1 cellular context compared by ENCODE assay signal in genomic region chr12:30850684-30851083, GRCh38.
TF ChIP-seq lines count a peak whose summit lies in the region.

No MANE protein-coding gene starts in this region.

TF ChIP-seq in HepG2, 621 proteins besides CTCF, POLR2A, EP300 and RAD21 (continued from another document):
- no peak for TF ChIP-seq KIAA2018 (CRISPR knock-in tag; IDR thresholded peaks at IDR 0.05; ENCODE audit: borderline replicate concordance)
- no peak for TF ChIP-seq ZFP91 (CRISPR knock-in tag; IDR thresholded peaks at IDR 0.05; ENCODE audit: borderline replicate concordance)
- no peak for TF ChIP-seq TERF1 (CRISPR knock-in tag; IDR thresholded peaks at IDR 0.05)
- TF ChIP-seq STAG1 (CRISPR knock-in tag; IDR thresholded peaks at IDR 0.05): no peak
- TF ChIP-seq ZNF577 (CRISPR knock-in tag; IDR thresholded peaks at IDR 0.05; ENCODE audit: borderline replicate concordance, low read depth): no peak
- TF ChIP-seq ZNF44 (CRISPR knock-in tag; IDR thresholded peaks at IDR 0.05): no peak
- TF ChIP-seq HNRNPLL (IDR thresholded peaks at IDR 0.05; ENCODE audit: low read depth, low read length, poor library complexity, severe bottlenecking): no peak
- no peak for TF ChIP-seq IRF9 (CRISPR knock-in tag; IDR thresholded peaks at IDR 0.05; ENCODE audit: borderline replicate concordance)
- TF ChIP-seq FLYWCH1 (CRISPR knock-in tag; IDR thresholded peaks at IDR 0.05): no peak
- no peak for TF ChIP-seq GLMP (CRISPR knock-in tag; IDR thresholded peaks at IDR 0.05; ENCODE audit: borderline replicate concordance)
- TF ChIP-seq ZNF891 (CRISPR knock-in tag; IDR thresholded peaks at IDR 0.05): no peak
- no peak for TF ChIP-seq SOX5 (CRISPR knock-in tag; IDR thresholded peaks at IDR 0.05; ENCODE audit: borderline replicate concordance)
- no peak for TF ChIP-seq XBP1 (CRISPR knock-in tag; IDR thresholded peaks at IDR 0.05)
- no peak for TF ChIP-seq ZNF256 (CRISPR knock-in tag; conservative IDR thresholded peaks at IDR 0.05)
TF ChIP-seq in HepG2: peak in this region for 0.
